In the genomic region with DNA sequence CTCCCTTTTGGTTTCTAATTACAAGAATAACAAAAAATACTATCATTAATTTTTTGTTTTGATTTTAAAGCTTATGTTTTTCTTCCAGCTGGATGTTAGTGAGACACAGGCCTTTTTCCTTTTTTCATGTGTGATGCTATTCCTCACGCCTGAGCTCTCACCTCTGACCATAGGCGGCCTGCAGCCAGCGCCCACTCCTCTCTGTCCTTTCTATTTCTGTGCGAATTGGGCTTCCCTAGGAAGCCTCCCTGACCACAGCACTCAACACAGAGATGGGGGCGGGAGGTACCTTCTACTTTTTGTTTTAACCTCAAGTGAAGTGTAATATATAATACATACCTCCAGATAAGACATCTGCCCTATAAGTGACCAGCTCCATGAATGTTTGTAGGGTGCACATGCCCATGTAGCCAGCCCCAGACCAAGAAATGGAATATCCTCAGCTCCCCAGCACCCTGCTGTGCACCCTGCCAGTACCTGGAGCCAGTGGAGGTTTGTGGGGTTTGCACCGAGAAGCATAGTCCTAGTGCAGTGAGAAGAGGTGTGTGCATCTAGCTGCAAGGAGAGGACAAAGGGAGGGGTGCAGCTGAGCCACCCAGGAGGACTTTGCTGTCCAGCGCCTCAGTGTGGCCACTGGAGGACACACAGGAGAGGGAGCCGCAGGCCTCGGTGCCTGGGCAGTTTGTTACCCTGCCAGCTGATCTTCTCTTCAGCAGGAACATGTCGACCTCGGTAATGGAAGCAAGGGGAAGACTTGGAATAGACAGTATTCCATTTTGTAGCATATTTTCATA, we compare ENCODE assay signal across 10 cellular contexts. TPM values are rescaled to one million over a fixed set of nuclear protein-coding genes. Genes with fewer than 3 reads are reported as not detected.
DNase-seq lines count a peak whose midpoint lies in the region; ATAC-seq and TF ChIP-seq lines count a peak whose summit lies in the region.
"Had no signal": no experiment of that assay in that cellular context is flagged by ENCODE, and none has a peak within 500 bp of the region (broad histone marks: within the 10 kb centered on the region; RNA-seq: fewer than 3 reads in every experiment).

No MANE protein-coding gene starts in this region.

- peaks cover 41% of the 10 kb centered on the region for H3K36me3 Mint-ChIP-seq in activated naive CD4-positive, alpha-beta T cell treated with anti-CD3 and anti-CD28 coated beads for 36 hours (ENCODE audit: low read depth)
- peaks cover 58% of the 10 kb centered on the region for H3K36me3 Mint-ChIP-seq in activated naive CD4-positive, alpha-beta T cell treated with anti-CD3 and anti-CD28 coated beads, Interleukin-2, amount 10 ng/mL, durations not matched to agents 7 days and 5 days

- peak overlapping the region; percentile 36 for H3K27ac Mint-ChIP-seq in activated naive CD4-positive, alpha-beta T cell treated with anti-CD3 and anti-CD28 coated beads for 36 hours
- H3K27ac Mint-ChIP-seq in activated naive CD4-positive, alpha-beta T cell treated with anti-CD3 and anti-CD28 coated beads, Interleukin-2, amount 10 ng/mL, durations not matched to agents 7 days and 5 days, result no peak overlapping the region
- peak overlapping the region in 1 of 2 donors; percentile 14 for H3K27ac Mint-ChIP-seq in stimulated activated naive CD8-positive, alpha-beta T cell treated with anti-CD3 and anti-CD28 coated beads, Interleukin-15, amount 100 ng/mL, for 72 hours

- intact Hi-C loops in activated naive CD4-positive, alpha-beta T cell treated with anti-CD3 and anti-CD28 coated beads for 36 hours (cut with micrococcal nuclease), result loop anchor here (1.0 kb wide), 1 partner anchor 58 kb away; no protein-coding TSS in a partner anchor

- ATAC-seq in stimulated activated naive CD8-positive, alpha-beta T cell treated with anti-CD3 and anti-CD28 coated beads, Interleukin-15, amount 100 ng/mL, for 72 hours, result peak; percentile 73
- no peak for ATAC-seq in HG03159 (IDR thresholded peaks at IDR 0.05; ENCODE audit: unreplicated experiment)

- H3K4me3 Mint-ChIP-seq in activated naive CD4-positive, alpha-beta T cell treated with anti-CD3 and anti-CD28 coated beads for 36 hours, result no peak overlapping the region
- no peak overlapping the region for H3K4me3 Mint-ChIP-seq in activated naive CD4-positive, alpha-beta T cell treated with anti-CD3 and anti-CD28 coated beads, Interleukin-2, amount 10 ng/mL, durations not matched to agents 7 days and 5 days
- H3K4me3 Mint-ChIP-seq in stimulated activated naive CD8-positive, alpha-beta T cell treated with anti-CD3 and anti-CD28 coated beads, Interleukin-15, amount 100 ng/mL, for 72 hours, result no peak overlapping the region

- DNase-seq in activated naive CD4-positive, alpha-beta T cell treated with anti-CD3 and anti-CD28 coated beads for 36 hours, result peak; percentile 47
- DNase-seq in activated naive CD4-positive, alpha-beta T cell treated with anti-CD3 and anti-CD28 coated beads, Interleukin-2, amount 10 ng/mL, durations not matched to agents 7 days and 5 days, result no peak
- DNase-seq in hepatic stellate cell (ENCODE audit: low spot score) (peak; percentile 26), NCI-H2107 (lab: John Stamatoyannopoulos, UW) (no peak), activated T-cell treated with anti-CD3 and anti-CD28 coated beads for 4 hours (no peak)
- DNase-seq in stimulated activated naive CD8-positive, alpha-beta T cell treated with anti-CD3 and anti-CD28 coated beads, Interleukin-15, amount 100 ng/mL, for 72 hours, result peak; percentile 7 to 33

- peaks cover 2% of the 10 kb centered on the region for H3K4me1 Mint-ChIP-seq in activated naive CD4-positive, alpha-beta T cell treated with anti-CD3 and anti-CD28 coated beads for 36 hours (ENCODE audit: low read depth)
- H3K4me1 Mint-ChIP-seq in activated naive CD4-positive, alpha-beta T cell treated with anti-CD3 and anti-CD28 coated beads, Interleukin-2, amount 10 ng/mL, durations not matched to agents 7 days and 5 days, result no peaks in the 10 kb centered on the region
- H3K4me1 Mint-ChIP-seq in stimulated activated naive CD8-positive, alpha-beta T cell treated with anti-CD3 and anti-CD28 coated beads, Interleukin-15, amount 100 ng/mL, for 72 hours, result peaks cover 5% of the 10 kb centered on the region

- TF ChIP-seq CTCF in VCaP (conservative IDR thresholded peaks at IDR 0.05), result peak; percentile 57

- CTCF ChIA-PET in activated naive CD4-positive, alpha-beta T cell treated with anti-CD3 and anti-CD28 coated beads for 36 hours (lab: Charles Lee), result interaction anchor here (0.9 to 4.8 kb wide), 7 partner anchors 11 to 79 kb away, joined by 3 to 17 read pairs (median 5); a partner anchor contains a TSS
- CTCF ChIA-PET in activated naive CD4-positive, alpha-beta T cell treated with anti-CD3 and anti-CD28 coated beads, Interleukin-2, amount 10 ng/mL, durations not matched to agents 7 days and 5 days (lab: Charles Lee), result interaction anchor here (1.0 to 1.9 kb wide), 3 partner anchors 44 to 80 kb away, joined by 5 to 8 read pairs (median 6); no protein-coding TSS in a partner anchor

- no peaks in the 10 kb centered on the region for H3K27me3 Mint-ChIP-seq in activated naive CD4-positive, alpha-beta T cell treated with anti-CD3 and anti-CD28 coated beads for 36 hours (ENCODE audit: low read depth)
- H3K27me3 Mint-ChIP-seq in activated naive CD4-positive, alpha-beta T cell treated with anti-CD3 and anti-CD28 coated beads, Interleukin-2, amount 10 ng/mL, durations not matched to agents 7 days and 5 days, result no peaks in the 10 kb centered on the region
- no peaks in the 10 kb centered on the region for H3K27me3 Mint-ChIP-seq in stimulated activated naive CD8-positive, alpha-beta T cell treated with anti-CD3 and anti-CD28 coated beads, Interleukin-15, amount 100 ng/mL, for 72 hours

- H3K9me3 Mint-ChIP-seq in activated naive CD4-positive, alpha-beta T cell treated with anti-CD3 and anti-CD28 coated beads for 36 hours, result no peaks in the 10 kb centered on the region
- no peaks in the 10 kb centered on the region for H3K9me3 Mint-ChIP-seq in activated naive CD4-positive, alpha-beta T cell treated with anti-CD3 and anti-CD28 coated beads, Interleukin-2, amount 10 ng/mL, durations not matched to agents 7 days and 5 days
- H3K9me3 Mint-ChIP-seq in stimulated activated naive CD8-positive, alpha-beta T cell treated with anti-CD3 and anti-CD28 coated beads, Interleukin-15, amount 100 ng/mL, for 72 hours, result no peaks in the 10 kb centered on the region

- no peak overlapping the region for H3K27ac ChIP-seq in VCaP
- H3K27ac ChIP-seq: ascending aorta, KMS-11 had no signal

RNA-seq across cellular contexts. Expression of a gene that starts 38.5 kb away (rescaled TPM):
- 10 to 100 TPM; 55.5 to 55.9 TPM for total RNA-seq in activated naive CD4-positive, alpha-beta T cell treated with anti-CD3 and anti-CD28 coated beads for 36 hours

RNA-seq across cellular contexts. Expression of a gene that starts 42.4 kb away (rescaled TPM):
- 10 to 100 TPM; 31.5 to 34.7 TPM for total RNA-seq in activated naive CD4-positive, alpha-beta T cell treated with anti-CD3 and anti-CD28 coated beads for 36 hours

Comparison
In these comparisons a context has a peak if more than half of its experiments do, and no peak if none do; other contexts are left out.
1. DNase-seq: peak in activated naive CD4-positive, alpha-beta T cell treated with anti-CD3 and anti-CD28 coated beads for 36 hours (single experiment), hepatic stellate cell (single experiment) and stimulated activated naive CD8-positive, alpha-beta T cell treated with anti-CD3 and anti-CD28 coated beads, Interleukin-15, amount 100 ng/mL, for 72 hours (2 of 2); none in activated naive CD4-positive, alpha-beta T cell treated with anti-CD3 and anti-CD28 coated beads, Interleukin-2, amount 10 ng/mL, durations not matched to agents 7 days and 5 days (single experiment), NCI-H2107 (single experiment) and activated T-cell treated with anti-CD3 and anti-CD28 coated beads for 4 hours (single experiment).